ENCODE assay signal across 1 cellular context in the genomic region with DNA sequence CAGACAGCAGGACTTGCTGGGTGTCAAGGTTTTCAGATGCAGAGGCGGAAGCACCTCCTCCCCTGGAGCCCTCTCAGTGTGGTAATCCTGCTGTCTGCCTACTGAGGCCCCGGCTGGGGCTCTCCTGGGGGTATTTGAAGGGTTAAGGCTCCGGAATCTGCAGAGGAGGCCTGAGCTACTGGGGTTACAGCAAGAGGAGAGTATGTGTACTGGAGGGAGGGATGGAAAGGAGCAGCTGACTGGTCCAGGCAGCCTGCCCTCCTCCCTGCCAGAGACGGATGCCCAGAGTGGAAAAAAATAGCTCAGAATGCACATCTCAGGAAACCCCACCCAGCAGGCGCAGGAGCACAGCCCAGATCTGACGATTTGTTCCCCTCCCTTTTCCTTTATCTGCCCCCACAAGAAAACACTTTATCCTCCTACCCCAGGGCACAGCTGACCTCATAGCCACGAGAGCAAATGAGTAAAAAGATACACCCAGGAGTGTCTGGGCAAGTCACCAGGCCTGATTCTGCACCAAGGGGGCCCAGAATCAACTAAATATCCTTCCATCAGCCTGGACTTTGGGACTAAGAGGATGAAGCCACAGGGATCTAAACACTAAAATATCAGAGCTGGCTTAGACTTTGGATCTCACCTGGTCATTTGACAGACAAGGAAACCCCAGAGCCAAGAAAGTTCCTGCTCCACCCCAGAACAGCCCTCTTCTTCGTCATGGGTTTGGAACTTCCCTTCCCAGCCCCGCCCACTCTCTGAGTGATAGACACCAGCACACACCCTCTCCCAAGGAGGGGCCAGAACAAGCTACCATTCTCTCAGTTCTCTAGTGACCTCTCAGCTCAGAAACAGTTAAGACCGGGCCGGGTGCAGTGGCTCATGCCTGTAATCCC.
TF ChIP-seq lines count a peak whose summit lies in the region.

No MANE protein-coding gene starts in this region.

TF ChIP-seq in HepG2, 621 proteins besides CTCF, POLR2A, EP300 and RAD21 (continued from another document and continues in another):
- TF ChIP-seq, protein P1, sequence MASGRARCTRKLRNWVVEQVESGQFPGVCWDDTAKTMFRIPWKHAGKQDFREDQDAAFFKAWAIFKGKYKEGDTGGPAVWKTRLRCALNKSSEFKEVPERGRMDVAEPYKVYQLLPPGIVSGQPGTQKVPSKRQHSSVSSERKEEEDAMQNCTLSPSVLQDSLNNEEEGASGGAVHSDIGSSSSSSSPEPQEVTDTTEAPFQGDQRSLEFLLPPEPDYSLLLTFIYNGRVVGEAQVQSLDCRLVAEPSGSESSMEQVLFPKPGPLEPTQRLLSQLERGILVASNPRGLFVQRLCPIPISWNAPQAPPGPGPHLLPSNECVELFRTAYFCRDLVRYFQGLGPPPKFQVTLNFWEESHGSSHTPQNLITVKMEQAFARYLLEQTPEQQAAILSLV (CRISPR knock-in tag; IDR thresholded peaks at IDR 0.05; ENCODE audit: borderline replicate concordance): 0 out of 2 replicates have a peak, but pooled peaks have one; percentile 10
- TF ChIP-seq ZNF230 (CRISPR knock-in tag; IDR thresholded peaks at IDR 0.05): no peak
- no peak for TF ChIP-seq CAMTA2 (CRISPR knock-in tag; IDR thresholded peaks at IDR 0.05; ENCODE audit: borderline replicate concordance)
- peak; percentile 35; the same call in 1 of the 2 replicates for TF ChIP-seq SP4 (CRISPR knock-in tag; IDR thresholded peaks at IDR 0.05)
- TF ChIP-seq, protein P2, sequence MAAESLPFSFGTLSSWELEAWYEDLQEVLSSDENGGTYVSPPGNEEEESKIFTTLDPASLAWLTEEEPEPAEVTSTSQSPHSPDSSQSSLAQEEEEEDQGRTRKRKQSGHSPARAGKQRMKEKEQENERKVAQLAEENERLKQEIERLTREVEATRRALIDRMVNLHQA (CRISPR knock-in tag; IDR thresholded peaks at IDR 0.05): no peak
- TF ChIP-seq, protein P3, sequence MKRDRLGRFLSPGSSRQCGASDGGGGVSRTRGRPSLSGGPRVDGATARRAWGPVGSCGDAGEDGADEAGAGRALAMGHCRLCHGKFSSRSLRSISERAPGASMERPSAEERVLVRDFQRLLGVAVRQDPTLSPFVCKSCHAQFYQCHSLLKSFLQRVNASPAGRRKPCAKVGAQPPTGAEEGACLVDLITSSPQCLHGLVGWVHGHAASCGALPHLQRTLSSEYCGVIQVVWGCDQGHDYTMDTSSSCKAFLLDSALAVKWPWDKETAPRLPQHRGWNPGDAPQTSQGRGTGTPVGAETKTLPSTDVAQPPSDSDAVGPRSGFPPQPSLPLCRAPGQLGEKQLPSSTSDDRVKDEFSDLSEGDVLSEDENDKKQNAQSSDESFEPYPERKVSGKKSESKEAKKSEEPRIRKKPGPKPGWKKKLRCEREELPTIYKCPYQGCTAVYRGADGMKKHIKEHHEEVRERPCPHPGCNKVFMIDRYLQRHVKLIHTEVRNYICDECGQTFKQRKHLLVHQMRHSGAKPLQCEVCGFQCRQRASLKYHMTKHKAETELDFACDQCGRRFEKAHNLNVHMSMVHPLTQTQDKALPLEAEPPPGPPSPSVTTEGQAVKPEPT (CRISPR knock-in tag; IDR thresholded peaks at IDR 0.05; ENCODE audit: low read depth): no peak
- no peak; the same call in 1 of the 2 replicates for TF ChIP-seq HOXA3 (CRISPR knock-in tag; IDR thresholded peaks at IDR 0.05)
- TF ChIP-seq ZNF83 (CRISPR knock-in tag; IDR thresholded peaks at IDR 0.05; ENCODE audit: borderline replicate concordance): no peak
- TF ChIP-seq, protein P4, sequence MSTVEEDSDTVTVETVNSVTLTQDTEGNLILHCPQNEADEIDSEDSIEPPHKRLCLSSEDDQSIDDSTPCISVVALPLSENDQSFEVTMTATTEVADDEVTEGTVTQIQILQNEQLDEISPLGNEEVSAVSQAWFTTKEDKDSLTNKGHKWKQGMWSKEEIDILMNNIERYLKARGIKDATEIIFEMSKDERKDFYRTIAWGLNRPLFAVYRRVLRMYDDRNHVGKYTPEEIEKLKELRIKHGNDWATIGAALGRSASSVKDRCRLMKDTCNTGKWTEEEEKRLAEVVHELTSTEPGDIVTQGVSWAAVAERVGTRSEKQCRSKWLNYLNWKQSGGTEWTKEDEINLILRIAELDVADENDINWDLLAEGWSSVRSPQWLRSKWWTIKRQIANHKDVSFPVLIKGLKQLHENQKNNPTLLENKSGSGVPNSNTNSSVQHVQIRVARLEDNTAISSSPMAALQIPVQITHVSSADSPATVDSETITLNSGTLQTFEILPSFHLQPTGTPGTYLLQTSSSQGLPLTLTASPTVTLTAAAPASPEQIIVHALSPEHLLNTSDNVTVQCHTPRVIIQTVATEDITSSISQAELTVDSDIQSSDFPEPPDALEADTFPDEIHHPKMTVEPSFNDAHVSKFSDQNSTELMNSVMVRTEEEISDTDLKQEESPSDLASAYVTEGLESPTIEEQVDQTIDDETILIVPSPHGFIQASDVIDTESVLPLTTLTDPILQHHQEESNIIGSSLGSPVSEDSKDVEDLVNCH (CRISPR knock-in tag; IDR thresholded peaks at IDR 0.05): no peak
- no peak for TF ChIP-seq ZC3H13 (CRISPR knock-in tag; IDR thresholded peaks at IDR 0.05)
- TF ChIP-seq ZNF713 (CRISPR knock-in tag; IDR thresholded peaks at IDR 0.05): no peak
- TF ChIP-seq, protein P5, sequence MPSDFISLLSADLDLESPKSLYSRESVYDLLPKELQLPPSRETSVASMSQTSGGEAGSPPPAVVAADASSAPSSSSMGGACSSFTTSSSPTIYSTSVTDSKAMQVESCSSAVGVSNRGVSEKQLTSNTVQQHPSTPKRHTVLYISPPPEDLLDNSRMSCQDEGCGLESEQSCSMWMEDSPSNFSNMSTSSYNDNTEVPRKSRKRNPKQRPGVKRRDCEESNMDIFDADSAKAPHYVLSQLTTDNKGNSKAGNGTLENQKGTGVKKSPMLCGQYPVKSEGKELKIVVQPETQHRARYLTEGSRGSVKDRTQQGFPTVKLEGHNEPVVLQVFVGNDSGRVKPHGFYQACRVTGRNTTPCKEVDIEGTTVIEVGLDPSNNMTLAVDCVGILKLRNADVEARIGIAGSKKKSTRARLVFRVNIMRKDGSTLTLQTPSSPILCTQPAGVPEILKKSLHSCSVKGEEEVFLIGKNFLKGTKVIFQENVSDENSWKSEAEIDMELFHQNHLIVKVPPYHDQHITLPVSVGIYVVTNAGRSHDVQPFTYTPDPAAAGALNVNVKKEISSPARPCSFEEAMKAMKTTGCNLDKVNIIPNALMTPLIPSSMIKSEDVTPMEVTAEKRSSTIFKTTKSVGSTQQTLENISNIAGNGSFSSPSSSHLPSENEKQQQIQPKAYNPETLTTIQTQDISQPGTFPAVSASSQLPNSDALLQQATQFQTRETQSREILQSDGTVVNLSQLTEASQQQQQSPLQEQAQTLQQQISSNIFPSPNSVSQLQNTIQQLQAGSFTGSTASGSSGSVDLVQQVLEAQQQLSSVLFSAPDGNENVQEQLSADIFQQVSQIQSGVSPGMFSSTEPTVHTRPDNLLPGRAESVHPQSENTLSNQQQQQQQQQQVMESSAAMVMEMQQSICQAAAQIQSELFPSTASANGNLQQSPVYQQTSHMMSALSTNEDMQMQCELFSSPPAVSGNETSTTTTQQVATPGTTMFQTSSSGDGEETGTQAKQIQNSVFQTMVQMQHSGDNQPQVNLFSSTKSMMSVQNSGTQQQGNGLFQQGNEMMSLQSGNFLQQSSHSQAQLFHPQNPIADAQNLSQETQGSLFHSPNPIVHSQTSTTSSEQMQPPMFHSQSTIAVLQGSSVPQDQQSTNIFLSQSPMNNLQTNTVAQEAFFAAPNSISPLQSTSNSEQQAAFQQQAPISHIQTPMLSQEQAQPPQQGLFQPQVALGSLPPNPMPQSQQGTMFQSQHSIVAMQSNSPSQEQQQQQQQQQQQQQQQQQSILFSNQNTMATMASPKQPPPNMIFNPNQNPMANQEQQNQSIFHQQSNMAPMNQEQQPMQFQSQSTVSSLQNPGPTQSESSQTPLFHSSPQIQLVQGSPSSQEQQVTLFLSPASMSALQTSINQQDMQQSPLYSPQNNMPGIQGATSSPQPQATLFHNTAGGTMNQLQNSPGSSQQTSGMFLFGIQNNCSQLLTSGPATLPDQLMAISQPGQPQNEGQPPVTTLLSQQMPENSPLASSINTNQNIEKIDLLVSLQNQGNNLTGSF (CRISPR knock-in tag; IDR thresholded peaks at IDR 0.05): no peak
- no peak for TF ChIP-seq SMAD9 (CRISPR knock-in tag; IDR thresholded peaks at IDR 0.05)
- TF ChIP-seq ZNF547 (CRISPR knock-in tag; IDR thresholded peaks at IDR 0.05): no peak; the same call in 1 of the 2 replicates
- TF ChIP-seq HDAC1 (CRISPR knock-in tag; IDR thresholded peaks at IDR 0.05): peak; percentile 31; the same call in 1 of the 2 replicates
- no peak for TF ChIP-seq U2AF1 (optimal IDR thresholded peaks at IDR 0.05; ENCODE audit: low read depth, low read length)
- TF ChIP-seq NCOA1 (CRISPR knock-in tag; IDR thresholded peaks at IDR 0.05): no peak
- TF ChIP-seq PRMT3 (CRISPR knock-in tag; IDR thresholded peaks at IDR 0.05; ENCODE audit: borderline replicate concordance, low read depth): no peak
- TF ChIP-seq, protein P6, sequence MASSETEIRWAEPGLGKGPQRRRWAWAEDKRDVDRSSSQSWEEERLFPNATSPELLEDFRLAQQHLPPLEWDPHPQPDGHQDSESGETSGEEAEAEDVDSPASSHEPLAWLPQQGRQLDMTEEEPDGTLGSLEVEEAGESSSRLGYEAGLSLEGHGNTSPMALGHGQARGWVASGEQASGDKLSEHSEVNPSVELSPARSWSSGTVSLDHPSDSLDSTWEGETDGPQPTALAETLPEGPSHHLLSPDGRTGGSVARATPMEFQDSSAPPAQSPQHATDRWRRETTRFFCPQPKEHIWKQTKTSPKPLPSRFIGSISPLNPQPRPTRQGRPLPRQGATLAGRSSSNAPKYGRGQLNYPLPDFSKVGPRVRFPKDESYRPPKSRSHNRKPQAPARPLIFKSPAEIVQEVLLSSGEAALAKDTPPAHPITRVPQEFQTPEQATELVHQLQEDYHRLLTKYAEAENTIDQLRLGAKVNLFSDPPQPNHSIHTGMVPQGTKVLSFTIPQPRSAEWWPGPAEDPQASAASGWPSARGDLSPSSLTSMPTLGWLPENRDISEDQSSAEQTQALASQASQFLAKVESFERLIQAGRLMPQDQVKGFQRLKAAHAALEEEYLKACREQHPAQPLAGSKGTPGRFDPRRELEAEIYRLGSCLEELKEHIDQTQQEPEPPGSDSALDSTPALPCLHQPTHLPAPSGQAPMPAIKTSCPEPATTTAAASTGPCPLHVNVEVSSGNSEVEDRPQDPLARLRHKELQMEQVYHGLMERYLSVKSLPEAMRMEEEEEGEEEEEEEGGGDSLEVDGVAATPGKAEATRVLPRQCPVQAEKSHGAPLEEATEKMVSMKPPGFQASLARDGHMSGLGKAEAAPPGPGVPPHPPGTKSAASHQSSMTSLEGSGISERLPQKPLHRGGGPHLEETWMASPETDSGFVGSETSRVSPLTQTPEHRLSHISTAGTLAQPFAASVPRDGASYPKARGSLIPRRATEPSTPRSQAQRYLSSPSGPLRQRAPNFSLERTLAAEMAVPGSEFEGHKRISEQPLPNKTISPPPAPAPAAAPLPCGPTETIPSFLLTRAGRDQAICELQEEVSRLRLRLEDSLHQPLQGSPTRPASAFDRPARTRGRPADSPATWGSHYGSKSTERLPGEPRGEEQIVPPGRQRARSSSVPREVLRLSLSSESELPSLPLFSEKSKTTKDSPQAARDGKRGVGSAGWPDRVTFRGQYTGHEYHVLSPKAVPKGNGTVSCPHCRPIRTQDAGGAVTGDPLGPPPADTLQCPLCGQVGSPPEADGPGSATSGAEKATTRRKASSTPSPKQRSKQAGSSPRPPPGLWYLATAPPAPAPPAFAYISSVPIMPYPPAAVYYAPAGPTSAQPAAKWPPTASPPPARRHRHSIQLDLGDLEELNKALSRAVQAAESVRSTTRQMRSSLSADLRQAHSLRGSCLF (CRISPR knock-in tag; IDR thresholded peaks at IDR 0.05; ENCODE audit: borderline replicate concordance): no peak
- TF ChIP-seq, protein P7, sequence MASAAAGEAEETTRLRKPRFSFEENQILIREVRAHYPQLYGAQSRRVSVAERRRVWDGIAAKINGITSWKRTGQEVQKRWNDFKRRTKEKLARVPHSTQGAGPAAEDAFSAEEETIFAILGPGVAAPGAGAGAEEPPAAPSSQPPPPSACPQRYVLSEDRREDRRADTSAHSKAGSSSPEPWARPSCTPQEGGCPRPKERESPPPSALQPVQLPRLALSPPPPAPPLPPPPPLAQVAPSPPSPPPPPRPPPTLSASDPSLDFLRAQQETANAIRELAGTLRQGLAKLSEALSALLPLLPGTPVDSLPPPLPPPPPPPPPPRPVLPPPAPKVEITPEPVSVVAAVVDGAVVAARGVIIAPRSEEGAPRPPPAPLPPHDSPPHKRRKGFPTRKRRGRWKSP (CRISPR knock-in tag; IDR thresholded peaks at IDR 0.05): no peak
- peak; percentile 56 for TF ChIP-seq GATAD2A (CRISPR knock-in tag; IDR thresholded peaks at IDR 0.05)
- TF ChIP-seq, protein P8, sequence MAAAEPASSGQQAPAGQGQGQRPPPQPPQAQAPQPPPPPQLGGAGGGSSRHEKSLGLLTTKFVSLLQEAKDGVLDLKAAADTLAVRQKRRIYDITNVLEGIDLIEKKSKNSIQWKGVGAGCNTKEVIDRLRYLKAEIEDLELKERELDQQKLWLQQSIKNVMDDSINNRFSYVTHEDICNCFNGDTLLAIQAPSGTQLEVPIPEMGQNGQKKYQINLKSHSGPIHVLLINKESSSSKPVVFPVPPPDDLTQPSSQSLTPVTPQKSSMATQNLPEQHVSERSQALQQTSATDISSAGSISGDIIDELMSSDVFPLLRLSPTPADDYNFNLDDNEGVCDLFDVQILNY (CRISPR knock-in tag; conservative IDR thresholded peaks at IDR 0.05): no peak
- TF ChIP-seq, protein P9, sequence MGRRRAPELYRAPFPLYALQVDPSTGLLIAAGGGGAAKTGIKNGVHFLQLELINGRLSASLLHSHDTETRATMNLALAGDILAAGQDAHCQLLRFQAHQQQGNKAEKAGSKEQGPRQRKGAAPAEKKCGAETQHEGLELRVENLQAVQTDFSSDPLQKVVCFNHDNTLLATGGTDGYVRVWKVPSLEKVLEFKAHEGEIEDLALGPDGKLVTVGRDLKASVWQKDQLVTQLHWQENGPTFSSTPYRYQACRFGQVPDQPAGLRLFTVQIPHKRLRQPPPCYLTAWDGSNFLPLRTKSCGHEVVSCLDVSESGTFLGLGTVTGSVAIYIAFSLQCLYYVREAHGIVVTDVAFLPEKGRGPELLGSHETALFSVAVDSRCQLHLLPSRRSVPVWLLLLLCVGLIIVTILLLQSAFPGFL (CRISPR knock-in tag; IDR thresholded peaks at IDR 0.05): no peak
- no peak for TF ChIP-seq NBN (conservative IDR thresholded peaks at IDR 0.05)
- no peak for TF ChIP-seq AGO1 (IDR thresholded peaks at IDR 0.05; ENCODE audit: low read depth, low read length, poor library complexity, severe bottlenecking)
- TF ChIP-seq, protein P10, sequence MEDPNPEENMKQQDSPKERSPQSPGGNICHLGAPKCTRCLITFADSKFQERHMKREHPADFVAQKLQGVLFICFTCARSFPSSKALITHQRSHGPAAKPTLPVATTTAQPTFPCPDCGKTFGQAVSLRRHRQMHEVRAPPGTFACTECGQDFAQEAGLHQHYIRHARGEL (CRISPR knock-in tag; IDR thresholded peaks at IDR 0.05): no peak
